Comparison of ENCODE assay signal across 18 cellular contexts in the genomic region with DNA sequence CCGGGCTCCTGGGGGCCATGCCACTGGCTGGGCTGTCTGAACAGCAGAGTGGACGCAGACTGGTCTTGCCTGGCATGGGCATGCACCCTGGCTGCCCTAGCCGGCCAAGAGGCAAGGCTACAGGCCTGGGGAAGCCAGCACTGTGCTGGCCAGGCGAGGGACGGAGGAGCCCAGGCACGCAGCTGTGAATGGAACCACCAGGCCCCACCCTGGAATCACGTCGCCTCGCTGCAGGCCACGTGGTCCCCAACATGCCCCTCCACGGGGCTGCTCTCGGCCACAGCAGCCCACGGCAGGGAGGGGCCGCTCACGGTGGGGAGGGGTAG. TPM values are rescaled to one million over a fixed set of nuclear protein-coding genes. Genes with fewer than 3 reads are reported as not detected.
DNase-seq lines count a peak whose midpoint lies in the region; ATAC-seq, FAIRE-seq and TF ChIP-seq lines count a peak whose summit lies in the region.
"Had no signal": no experiment of that assay in that cellular context is flagged by ENCODE, and none has a peak within 500 bp of the region (broad histone marks: within the 10 kb centered on the region; RNA-seq: fewer than 3 reads in every experiment).

No MANE protein-coding gene starts in this region.

- CTCF ChIA-PET in Panc1 (lab: Charles Lee), result no interaction called here

- H3K9ac ChIP-seq in duodenal mucosa (ENCODE audit: low read depth in 1 of 2, low read length in 2 of 2) (peak overlapping the region in 1 of 2 donors; percentile 51), mucosa of stomach (ENCODE audit: low read length) (peak overlapping the region; percentile 22)
- H3K9ac ChIP-seq: neural progenitor cell had no signal

- no peak for DNase-seq in Panc1 (ENCODE audit: low read depth, low spot score)
- DNase-seq in frontal cortex (ENCODE audit: low spot score in 2 of 2), result no peak
- no peak for DNase-seq in left colon
- DNase-seq in NCI-H2029 (lab: John Stamatoyannopoulos, UW), result no peak
- no peak for DNase-seq in posterior vena cava (ENCODE audit: low spot score)
- DNase-seq: activated CD8-positive, alpha-beta memory T cell treated with anti-CD3 and anti-CD28 coated beads, Interleukin-2, amount 10 ng/mL, durations not matched to agents 7 days and 5 days; activated naive CD4-positive, alpha-beta T cell; effector CD8-positive, alpha-beta T cell; KBM-7; NCI-H1092 treated with DMSO at 0.1 percent for 48 hours; NCI-H2227 treated with DMSO at 0.1 percent for 48 hours; NK-92 treated with Interleukin-12 subunit alpha and Interleukin-12 subunit beta, amount 100 ng/mL, for 24 hours; SHP77; T-helper 17 cell had no signal

- H3K27me3 ChIP-seq in Panc1 (ENCODE audit: control insufficient read depth, insufficient read depth, low read length), result no peaks in the 10 kb centered on the region
- no peaks in the 10 kb centered on the region for H3K27me3 ChIP-seq in duodenal mucosa (ENCODE audit: control insufficient read depth in 1 of 2, insufficient read depth in 2 of 2, low read length in 2 of 2)
- no peaks in the 10 kb centered on the region for H3K27me3 ChIP-seq in mucosa of stomach (ENCODE audit: control insufficient read depth, insufficient read depth, low read length)
- H3K27me3 ChIP-seq: neural progenitor cell had no signal

- no TSS peak for BruUV-seq in Panc1 (replicated peaks; lab: Mats Ljungman, UMichigan)

- intact Hi-C loops in Panc1 (cut with micrococcal nuclease; ENCODE audit: unreplicated experiment) (no loop called here), left colon (cut with DNase I, micrococcal nuclease) (no loop called here), posterior vena cava (cut with DNase I) (no loop called here)

- H3K9me3 ChIP-seq in Panc1 (ENCODE audit: control insufficient read depth, insufficient read depth, low read depth, low read length), result no peaks in the 10 kb centered on the region
- no peaks in the 10 kb centered on the region for H3K9me3 ChIP-seq in duodenal mucosa (ENCODE audit: control insufficient read depth in 1 of 2, low read length in 2 of 2)
- no peaks in the 10 kb centered on the region for H3K9me3 ChIP-seq in mucosa of stomach (ENCODE audit: control insufficient read depth, low read length)

- TF ChIP-seq CTCF in Panc1 (IDR thresholded peaks at IDR 0.05), result no peak

- H3K4me1 ChIP-seq in Panc1 (ENCODE audit: control insufficient read depth, insufficient read depth, low read length), result peaks cover 67% of the 10 kb centered on the region
- H3K4me1 ChIP-seq in duodenal mucosa (ENCODE audit: control insufficient read depth in 1 of 2, insufficient read depth in 2 of 2, low read length in 2 of 2), result peaks cover 70 to 80% of the 10 kb centered on the region in 2 donors
- H3K4me1 ChIP-seq in mucosa of stomach (ENCODE audit: control insufficient read depth, insufficient read depth, low read length), result peaks cover 78% of the 10 kb centered on the region

- no peak for FAIRE-seq in frontal cortex (lab: Jason Lieb, UNC)

- ATAC-seq in Panc1 (no peak), left colon (no peak)
- ATAC-seq: activated CD8-positive, alpha-beta memory T cell treated with anti-CD3 and anti-CD28 coated beads, Interleukin-2, amount 10 ng/mL, durations not matched to agents 7 days and 5 days; T-helper 17 cell had no signal

- H3K4me3 ChIP-seq in Panc1 (ENCODE audit: low read depth in 2 of 2, low read length in 2 of 2), result no peak overlapping the region
- no peak overlapping the region for H3K4me3 ChIP-seq in duodenal mucosa (ENCODE audit: low read depth in 1 of 2, low read length in 2 of 2)
- H3K4me3 ChIP-seq in mucosa of stomach (ENCODE audit: low read length), result no peak overlapping the region
- H3K4me3 ChIP-seq: neural progenitor cell had no signal

- POLR2A ChIA-PET in Panc1 (lab: Charles Lee), result interaction anchor here (0.5 kb wide), 1 partner anchor 189 kb away, joined by 3 read pairs; no protein-coding TSS in a partner anchor

- H3K27ac ChIP-seq in Panc1 (ENCODE audit: low read length), result peak overlapping the region; percentile 65
- H3K27ac ChIP-seq in duodenal mucosa (ENCODE audit: low read depth, low read length), result peak overlapping the region; percentile 38
- peak overlapping the region; percentile 38 for H3K27ac ChIP-seq in temporal lobe (ENCODE audit: low read depth, low read length)
- H3K27ac ChIP-seq: neural progenitor cell had no signal

- in situ Hi-C loops in Panc1 (cut with HindIII; ENCODE audit: low pct_unique_long_range_greater_than_20kb, low sequenced_read_pairs), result no loop called here

- H3K36me3 ChIP-seq in Panc1 (ENCODE audit: control insufficient read depth, insufficient read depth, low read length) (peaks cover 3% of the 10 kb centered on the region; the same call in 1 of the 2 replicates), duodenal mucosa (ENCODE audit: control insufficient read depth in 1 of 2, insufficient read depth in 2 of 2, low read length in 2 of 2) (peaks cover 0 to 7% of the 10 kb centered on the region in 2 donors), mucosa of stomach (ENCODE audit: control insufficient read depth, insufficient read depth, low read length) (no peaks in the 10 kb centered on the region)
- H3K36me3 ChIP-seq: neural progenitor cell had no signal

RNA-seq across cellular contexts. Expression of a gene that starts 4.0 kb away (rescaled TPM):
- total RNA-seq in Panc1 (2021; ENCODE audit: unreplicated experiment) (47.4 TPM), temporal lobe (17.5 TPM), frontal cortex (14.3 TPM), left colon (10 to 100 TPM; 41.7 to 44.8 TPM), posterior vena cava (10 to 100 TPM; 20.8 to 22.0 TPM)
- polyA plus RNA-seq in Panc1 (2012; ENCODE audit: insufficient read length), result 76.5 TPM

RNA-seq across cellular contexts. Expression of a gene that starts 17.6 kb away (rescaled TPM):
- total RNA-seq in Panc1 (2021; ENCODE audit: unreplicated experiment), result 17.9 TPM
- 13.6 TPM for polyA plus RNA-seq in Panc1 (2012; ENCODE audit: insufficient read length)
- 15.0 TPM for total RNA-seq in temporal lobe
- total RNA-seq in frontal cortex, result 15.9 TPM
- 1 to 10 TPM; 1.3 to 2.9 TPM for total RNA-seq in left colon
- total RNA-seq in posterior vena cava, result 10 to 100 TPM in 1 of 2 donors, 1 to 10 TPM in 1; 9.4 to 11.2 TPM

RNA-seq across cellular contexts. Expression of a gene that starts 27.3 kb away (rescaled TPM):
- 8.8 TPM for total RNA-seq in Panc1 (2021; ENCODE audit: unreplicated experiment)
- 13.2 TPM for polyA plus RNA-seq in Panc1 (2012; ENCODE audit: insufficient read length)
- 7.6 TPM for total RNA-seq in temporal lobe
- 5.7 TPM for total RNA-seq in frontal cortex
- 1 to 10 TPM; 5.8 to 9.5 TPM for total RNA-seq in left colon
- 1 to 10 TPM; 1.1 to 1.5 TPM for total RNA-seq in posterior vena cava

RNA-seq across cellular contexts. Expression of a gene that starts 28.8 kb away (rescaled TPM):
- 88.4 TPM for total RNA-seq in Panc1 (2021; ENCODE audit: unreplicated experiment)
- polyA plus RNA-seq in Panc1 (2012; ENCODE audit: insufficient read length), result 125 TPM
- total RNA-seq in temporal lobe, result 67.9 TPM
- total RNA-seq in frontal cortex, result 81.9 TPM
- 10 to 100 TPM; 51.7 to 51.8 TPM for total RNA-seq in left colon
- total RNA-seq in posterior vena cava, result 10 to 100 TPM; 44.3 to 44.8 TPM

RNA-seq across cellular contexts. Expression of a gene that starts 57.2 kb away (rescaled TPM):
- total RNA-seq in Panc1 (2021; ENCODE audit: unreplicated experiment) (59.5 TPM), temporal lobe (75.7 TPM), frontal cortex (102 TPM), left colon (10 to 100 TPM; 55.3 to 79.4 TPM), posterior vena cava (10 to 100 TPM; 31.1 to 31.7 TPM)
- 53.2 TPM for polyA plus RNA-seq in Panc1 (2012; ENCODE audit: insufficient read length)
